ENCODE assay signal across 34 cellular contexts in the genomic region with DNA sequence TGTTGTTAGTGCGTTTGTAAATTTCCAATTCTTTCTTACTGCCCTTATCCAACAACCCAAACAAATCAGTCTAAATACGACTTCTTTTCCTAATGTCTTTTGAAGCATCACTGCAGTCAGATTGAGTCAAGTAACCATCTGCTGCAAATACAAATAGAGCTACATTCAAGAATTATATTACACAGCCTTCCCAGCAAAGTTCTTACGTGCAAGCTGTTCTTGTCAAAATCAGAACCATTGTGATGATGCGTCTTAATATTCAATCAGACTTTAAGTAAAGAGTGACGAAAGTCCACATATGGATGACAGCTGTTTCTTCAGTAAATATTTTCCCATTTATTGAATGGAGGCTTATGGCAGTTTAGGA.
DNase-seq lines count a peak whose midpoint lies in the region; ATAC-seq and TF ChIP-seq lines count a peak whose summit lies in the region.
"Had no signal": no experiment of that assay in that cellular context is flagged by ENCODE, and none has a peak within 500 bp of the region (broad histone marks: within the 10 kb centered on the region; RNA-seq: fewer than 3 reads in every experiment).

No MANE protein-coding gene starts in this region.

- CTCF ChIA-PET in SK-N-SH (lab: Yijun Ruan, JAX): interaction anchor here (1.3 kb wide), 1 partner anchor 15 kb away, joined by 3 read pairs; no protein-coding TSS in a partner anchor

- TF ChIP-seq CTCF in SK-N-SH (IDR thresholded peaks at IDR 0.05) (no peak), heart right ventricle (IDR thresholded peaks at IDR 0.05) (no peak)

- H3K36me3 ChIP-seq in SK-N-SH (replicated peaks in 1 of 2; ENCODE audit: control insufficient read depth in 1 of 2, insufficient read depth in 2 of 2, low read length in 1 of 2): no peaks in the 10 kb centered on the region
- no peaks in the 10 kb centered on the region for H3K36me3 ChIP-seq in SJCRH30
- no peaks in the 10 kb centered on the region for H3K36me3 ChIP-seq in MG63
- H3K36me3 ChIP-seq in heart right ventricle: no peaks in the 10 kb centered on the region
- H3K36me3 ChIP-seq: esophagus muscularis mucosa, gastroesophageal sphincter, pancreas, Peyer's patch, suprapubic skin, upper lobe of left lung had no signal

- no peaks in the 10 kb centered on the region for H3K79me2 ChIP-seq in SK-N-SH (ENCODE audit: insufficient read depth)

- no peak; the same call in 2 of the 3 replicates for ATAC-seq in SK-N-SH treated with all-trans-retinoic acid at 6 μM for 48 hours
- ATAC-seq in heart right ventricle: no peak
- ATAC-seq: gastroesophageal sphincter; left cardiac atrium; naive thymus-derived CD8-positive, alpha-beta T cell; pancreas had no signal

- DNase-seq in SK-N-SH (no peak), SJCRH30 (peak in 1 of 2 experiments; percentile 39), left kidney (ENCODE audit: low read depth, low spot score) (peak; percentile 3), MG63 (no peak), heart right ventricle (no peak), GF-D8 (lab: John Stamatoyannopoulos, UW) (no peak)
- DNase-seq in effector CD4-positive, alpha-beta T cell: no peak
- DNase-seq: activated CD4-positive, alpha-beta memory T cell treated with anti-CD3 and anti-CD28 coated beads, Interleukin-2, amount 10 ng/mL, durations not matched to agents 7 days and 5 days; activated CD8-positive, alpha-beta memory T cell treated with anti-CD3 and anti-CD28 coated beads, Interleukin-2, amount 50 U/mL, for 4 hours; activated naive CD4-positive, alpha-beta T cell treated with Interleukin-2 at 50 U/mL for 16 hours; CD4-positive, alpha-beta memory T cell; central memory CD4-positive, alpha-beta T cell; EL; H7; hypothalamus; left cardiac atrium; naive thymus-derived CD8-positive, alpha-beta T cell; NCI-H1417 treated with DMSO at 0.1 percent for 48 hours; NCI-H2081 treated with DMSO at 0.1 percent for 48 hours; NCI-H526 treated with DMSO at 0.1 percent for 48 hours; pancreas; Peyer's patch; retina; SHP77; stimulated activated naive CD4-positive, alpha-beta T cell; SW 1271; upper lobe of left lung had no signal

- H3K4me3 ChIP-seq in SK-N-SH (ENCODE audit: low read depth in 2 of 2, low read length in 1 of 2) (no peak overlapping the region), SJCRH30 (no peak overlapping the region), MG63 (no peak overlapping the region), heart right ventricle (no peak overlapping the region)
- H3K4me3 ChIP-seq: esophagus muscularis mucosa, gastroesophageal sphincter, pancreas, Peyer's patch, skin epidermis, suprapubic skin, upper lobe of left lung had no signal

- TF ChIP-seq RAD21 in SK-N-SH (IDR thresholded peaks at IDR 0.05; ENCODE audit: low read length): no peak

- H3K27ac ChIP-seq in SK-N-SH (ENCODE audit: low read depth in 2 of 2, low read length in 1 of 2): peak overlapping the region in 1 of 2 experiments; percentile 20; a peak in 1 of 4 replicates
- H3K27ac ChIP-seq in SJCRH30: 0 out of 2 replicates have a peak overlapping the region, but pooled peaks have one; percentile 2
- no peak overlapping the region for H3K27ac ChIP-seq in heart right ventricle
- H3K27ac ChIP-seq: esophagus muscularis mucosa, gastroesophageal sphincter, HL-60, KMS-11, pancreas, Peyer's patch, skin epidermis, suprapubic skin, upper lobe of left lung had no signal

- intact Hi-C loops in heart right ventricle (cut with DNase I): no loop called here

- WGBS in SK-N-SH (ENCODE audit: low lambda C conversion rate): 59% methylated on average over 5 of the region's 5 CpGs
- 47 to 51% methylated on average over 5 of the region's 5 CpGs for WGBS in heart right ventricle, 2 donors

- POLR2A ChIA-PET in SK-N-SH (lab: Yijun Ruan, JAX): no interaction called here

- H3K4me1 ChIP-seq in SK-N-SH (ENCODE audit: control insufficient read depth in 1 of 2, insufficient read depth in 2 of 2, low read depth in 1 of 2, low read length in 1 of 2) (no peaks in the 10 kb centered on the region; a peak in 1 of 4 replicates), SJCRH30 (0 out of 2 replicates have a peak, but pooled peaks cover 7% of the 10 kb centered on the region), heart right ventricle (no peaks in the 10 kb centered on the region)
- H3K4me1 ChIP-seq: esophagus muscularis mucosa, gastroesophageal sphincter, pancreas, Peyer's patch, suprapubic skin, upper lobe of left lung had no signal

- no peak for TF ChIP-seq EP300 in SK-N-SH (IDR thresholded peaks at IDR 0.05; ENCODE audit: borderline replicate concordance in 1 of 2, low read depth in 1 of 2, low read length in 1 of 2)

- H3F3A ChIP-seq in SK-N-SH (replicated peaks; ENCODE audit: insufficient read depth): no peaks in the 10 kb centered on the region

- H2AFZ ChIP-seq in SK-N-SH (ENCODE audit: low read depth): peak overlapping the region; percentile 30; the same call in 1 of the 2 replicates

- no peaks in the 10 kb centered on the region for H4K20me1 ChIP-seq in SK-N-SH (ENCODE audit: insufficient read depth)

- no peaks in the 10 kb centered on the region for H3K9me3 ChIP-seq in SK-N-SH
- no peaks in the 10 kb centered on the region for H3K9me3 ChIP-seq in SJCRH30 (replicated peaks)
- H3K9me3 ChIP-seq in MG63: no peaks in the 10 kb centered on the region
- no peaks in the 10 kb centered on the region for H3K9me3 ChIP-seq in heart right ventricle
- H3K9me3 ChIP-seq: esophagus muscularis mucosa, gastroesophageal sphincter, pancreas, Peyer's patch, suprapubic skin, upper lobe of left lung had no signal

- H3K27me3 ChIP-seq in SK-N-SH (ENCODE audit: insufficient read depth) (no peaks in the 10 kb centered on the region), SJCRH30 (no peaks in the 10 kb centered on the region), MG63 (no peaks in the 10 kb centered on the region), heart right ventricle (no peaks in the 10 kb centered on the region)
- H3K27me3 ChIP-seq: esophagus muscularis mucosa, gastroesophageal sphincter, pancreas, Peyer's patch, suprapubic skin, upper lobe of left lung had no signal

- H3K4me2 ChIP-seq in SK-N-SH: no peak overlapping the region
- H3K4me2 ChIP-seq: KMS-11 had no signal

- no peak overlapping the region for H3K9ac ChIP-seq in SK-N-SH
- H3K9ac ChIP-seq: KMS-11 had no signal

- H3K9me2 ChIP-seq in SK-N-SH: no peaks in the 10 kb centered on the region

TF ChIP-seq in SK-N-SH, 30 proteins besides CTCF, POLR2A, EP300 and RAD21 (continues in another document):
- TF ChIP-seq FOSL2 (IDR thresholded peaks at IDR 0.05; ENCODE audit: borderline replicate concordance, low read depth): no peak
- TF ChIP-seq, protein P1, sequence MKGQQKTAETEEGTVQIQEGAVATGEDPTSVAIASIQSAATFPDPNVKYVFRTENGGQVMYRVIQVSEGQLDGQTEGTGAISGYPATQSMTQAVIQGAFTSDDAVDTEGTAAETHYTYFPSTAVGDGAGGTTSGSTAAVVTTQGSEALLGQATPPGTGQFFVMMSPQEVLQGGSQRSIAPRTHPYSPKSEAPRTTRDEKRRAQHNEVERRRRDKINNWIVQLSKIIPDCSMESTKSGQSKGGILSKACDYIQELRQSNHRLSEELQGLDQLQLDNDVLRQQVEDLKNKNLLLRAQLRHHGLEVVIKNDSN (IDR thresholded peaks at IDR 0.05; ENCODE audit: borderline replicate concordance, low read depth): no peak
- no peak for TF ChIP-seq GATA2 (CRISPR knock-in tag; IDR thresholded peaks at IDR 0.05)
- no peak for TF ChIP-seq YY1 (IDR thresholded peaks at IDR 0.05; ENCODE audit: low read depth)
- no peak for TF ChIP-seq FOXJ3 (CRISPR knock-in tag; IDR thresholded peaks at IDR 0.05)
- TF ChIP-seq TAF1 (IDR thresholded peaks at IDR 0.05; ENCODE audit: borderline replicate concordance, low read depth, low read length): no peak

TF ChIP-seq in SK-N-SH treated with all-trans-retinoic acid at 6 μM for 48 hours, 23 proteins besides CTCF, POLR2A, EP300 and RAD21:
- TF ChIP-seq, protein P2, sequence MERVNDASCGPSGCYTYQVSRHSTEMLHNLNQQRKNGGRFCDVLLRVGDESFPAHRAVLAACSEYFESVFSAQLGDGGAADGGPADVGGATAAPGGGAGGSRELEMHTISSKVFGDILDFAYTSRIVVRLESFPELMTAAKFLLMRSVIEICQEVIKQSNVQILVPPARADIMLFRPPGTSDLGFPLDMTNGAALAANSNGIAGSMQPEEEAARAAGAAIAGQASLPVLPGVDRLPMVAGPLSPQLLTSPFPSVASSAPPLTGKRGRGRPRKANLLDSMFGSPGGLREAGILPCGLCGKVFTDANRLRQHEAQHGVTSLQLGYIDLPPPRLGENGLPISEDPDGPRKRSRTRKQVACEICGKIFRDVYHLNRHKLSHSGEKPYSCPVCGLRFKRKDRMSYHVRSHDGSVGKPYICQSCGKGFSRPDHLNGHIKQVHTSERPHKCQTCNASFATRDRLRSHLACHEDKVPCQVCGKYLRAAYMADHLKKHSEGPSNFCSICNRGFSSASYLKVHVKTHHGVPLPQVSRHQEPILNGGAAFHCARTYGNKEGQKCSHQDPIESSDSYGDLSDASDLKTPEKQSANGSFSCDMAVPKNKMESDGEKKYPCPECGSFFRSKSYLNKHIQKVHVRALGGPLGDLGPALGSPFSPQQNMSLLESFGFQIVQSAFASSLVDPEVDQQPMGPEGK (CRISPR knock-in tag; IDR thresholded peaks at IDR 0.05; ENCODE audit: borderline replicate concordance): no peak
- TF ChIP-seq TOX (CRISPR knock-in tag; IDR thresholded peaks at IDR 0.05; ENCODE audit: borderline replicate concordance) (no peak), PPARA (CRISPR knock-in tag; IDR thresholded peaks at IDR 0.05; ENCODE audit: borderline replicate concordance) (no peak)
